1 cellular context compared by ENCODE assay signal in genomic region chr1:215987092-215987855, GRCh38.
TF ChIP-seq lines count a peak whose summit lies in the region.

No MANE protein-coding gene starts in this region.

TF ChIP-seq in HepG2, 621 proteins besides CTCF, POLR2A, EP300 and RAD21 (continued from another document):
- TF ChIP-seq, protein P1, sequence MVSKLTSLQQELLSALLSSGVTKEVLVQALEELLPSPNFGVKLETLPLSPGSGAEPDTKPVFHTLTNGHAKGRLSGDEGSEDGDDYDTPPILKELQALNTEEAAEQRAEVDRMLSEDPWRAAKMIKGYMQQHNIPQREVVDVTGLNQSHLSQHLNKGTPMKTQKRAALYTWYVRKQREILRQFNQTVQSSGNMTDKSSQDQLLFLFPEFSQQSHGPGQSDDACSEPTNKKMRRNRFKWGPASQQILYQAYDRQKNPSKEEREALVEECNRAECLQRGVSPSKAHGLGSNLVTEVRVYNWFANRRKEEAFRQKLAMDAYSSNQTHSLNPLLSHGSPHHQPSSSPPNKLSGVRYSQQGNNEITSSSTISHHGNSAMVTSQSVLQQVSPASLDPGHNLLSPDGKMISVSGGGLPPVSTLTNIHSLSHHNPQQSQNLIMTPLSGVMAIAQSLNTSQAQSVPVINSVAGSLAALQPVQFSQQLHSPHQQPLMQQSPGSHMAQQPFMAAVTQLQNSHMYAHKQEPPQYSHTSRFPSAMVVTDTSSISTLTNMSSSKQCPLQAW (CRISPR knock-in tag; IDR thresholded peaks at IDR 0.05): no peak
- TF ChIP-seq ZNF891 (CRISPR knock-in tag; IDR thresholded peaks at IDR 0.05) (no peak), TMF1 (CRISPR knock-in tag; IDR thresholded peaks at IDR 0.05; ENCODE audit: low read depth) (no peak)
